1 cellular context compared by ENCODE assay signal in genomic region chr5:141493500-141494422, GRCh38.
TF ChIP-seq lines count a peak whose summit lies in the region.

No MANE protein-coding gene starts in this region.

TF ChIP-seq in GM12878, 131 proteins besides CTCF, POLR2A, EP300 and RAD21:
- TF ChIP-seq CEBPB (IDR thresholded peaks at IDR 0.05; ENCODE audit: borderline replicate concordance in 1 of 2, low read depth in 2 of 2, low read length in 2 of 2) (no peak), TCF3 (IDR thresholded peaks at IDR 0.05; ENCODE audit: borderline replicate concordance, insufficient read depth, low read depth, low read length) (no peak), YY1 (IDR thresholded peaks at IDR 0.05; ENCODE audit: low read depth, low read length) (0 out of 2 replicates have a peak, but pooled peaks have one; percentile 32), FOXK2 (IDR thresholded peaks at IDR 0.05) (no peak)
